In genomic region chr14:95833429-95833828, GRCh38 we compare ENCODE assay signal across 29 cellular contexts. TPM values are rescaled to one million over a fixed set of nuclear protein-coding genes. Genes with fewer than 3 reads are reported as not detected.
A peak's percentile ranks its signal among the peaks of the same experiment; 100 is the strongest.
DNase-seq lines count a peak whose midpoint lies in the region; ATAC-seq, FAIRE-seq and TF ChIP-seq lines count a peak whose summit lies in the region.
"Had no signal": no experiment of that assay in that cellular context is flagged by ENCODE, and none has a peak within 500 bp of the region (broad histone marks: within the 10 kb centered on the region; RNA-seq: fewer than 3 reads in every experiment).

No MANE protein-coding gene starts in this region.

- WGBS in A549 (ENCODE audit: missing lambda C conversion rate), result 22% methylated on average over 3 of the region's 3 CpGs

- H3K9me3 Mint-ChIP-seq in endothelial cell (ENCODE audit: unreplicated experiment), result no peaks in the 10 kb centered on the region
- H3K9me3 Mint-ChIP-seq: activated T-cell treated with anti-CD3 and anti-CD28 coated beads, Interleukin-2, amount 50 U/mL, for 24 hours; central memory CD8-positive, alpha-beta T cell; nephron had no signal

- H3K9me3 ChIP-seq in A549, result no peaks in the 10 kb centered on the region
- H3K9me3 ChIP-seq: lower lobe of right lung, mucosa of descending colon, transverse colon had no signal

- CTCF ChIA-PET in A549 (lab: Yijun Ruan, JAX), result no interaction called here

- no peaks in the 10 kb centered on the region for H3K36me3 Mint-ChIP-seq in endothelial cell (ENCODE audit: low read depth, unreplicated experiment)

- POLR2A ChIA-PET in A549 (lab: Yijun Ruan, JAX), result no interaction called here

- H3K27ac Mint-ChIP-seq in endothelial cell (ENCODE audit: unreplicated experiment), result no peak overlapping the region
- H3K27ac Mint-ChIP-seq: activated CD4-positive, alpha-beta T cell treated with anti-CD3 and anti-CD28 coated beads for 36 hours; activated T-cell treated with anti-CD3 and anti-CD28 coated beads, Interleukin-2, amount 50 U/mL, for 24 hours; nephron had no signal

- peak in 1 of 2 experiments; percentile 63; a peak in 3 of 6 replicates for ATAC-seq in A549
- ATAC-seq: activated CD4-positive, alpha-beta T cell treated with anti-CD3 and anti-CD28 coated beads for 36 hours; lower lobe of right lung; mucosa of descending colon had no signal

- no peak overlapping the region for H3K4me3 ChIP-seq in A549
- H3K4me3 ChIP-seq: lower lobe of right lung, mucosa of descending colon, SK-N-MC, spleen, transverse colon had no signal

- no peaks in the 10 kb centered on the region for H3K4me1 ChIP-seq in A549
- H3K4me1 ChIP-seq: lower lobe of right lung, spleen, transverse colon had no signal

- H3K27me3 Mint-ChIP-seq in endothelial cell (ENCODE audit: unreplicated experiment), result peaks cover 3% of the 10 kb centered on the region

- H3K4me3 Mint-ChIP-seq in endothelial cell (ENCODE audit: unreplicated experiment), result no peak overlapping the region
- H3K4me3 Mint-ChIP-seq: activated CD4-positive, alpha-beta T cell treated with anti-CD3 and anti-CD28 coated beads for 36 hours; activated T-cell treated with anti-CD3 and anti-CD28 coated beads, Interleukin-2, amount 50 U/mL, for 24 hours; central memory CD8-positive, alpha-beta T cell; nephron had no signal

- peak in 1 of 2 experiments; percentile 4 for DNase-seq in A549 (ENCODE audit: low read depth in 1 of 2, low spot score in 1 of 2)
- peak; percentile 10 for DNase-seq in H4 (ENCODE audit: low spot score)
- DNase-seq in RPMI7951 (ENCODE audit: low read depth), result peak; percentile 34
- peak in 35 of 42 donors; percentile 2 to 71 (median 35) for DNase-seq in head of caudate nucleus
- DNase-seq in NCI-H2081 treated with DMSO at 0.1 percent for 48 hours (lab: John Stamatoyannopoulos, UW), result no peak
- no peak for DNase-seq in HuH-7 (ENCODE audit: low spot score)
- no peak for DNase-seq in activated CD4-positive, alpha-beta T cell treated with anti-CD3 and anti-CD28 coated beads, Interleukin-2, amount 50 U/mL, for 4 hours
- no peak for DNase-seq in endothelial cell (ENCODE audit: low spot score)
- DNase-seq: ACHN; activated CD4-positive, alpha-beta T cell treated with anti-CD3 and anti-CD28 coated beads for 36 hours; activated gamma-delta T cell; activated T-cell treated with anti-CD3 and anti-CD28 coated beads, Interleukin-2, amount 50 U/mL, for 24 hours; dermis blood vessel endothelial cell; lower lobe of right lung; mucosa of descending colon; NCI-H1092; NCI-H187 treated with DMSO at 0.1 percent for 48 hours; NCI-H69; RPMI8226; spleen; transverse colon had no signal

- no peak for TF ChIP-seq EP300 in A549 (IDR thresholded peaks at IDR 0.05)

- H3K27ac ChIP-seq in A549, result no peak overlapping the region
- H3K27ac ChIP-seq: lower lobe of right lung, SK-N-MC, spleen, transverse colon had no signal

- intact Hi-C loops in head of caudate nucleus (cut with DNase I), result no loop called here

- no peak for TF ChIP-seq RAD21 in A549 (conservative IDR thresholded peaks at IDR 0.05 in 1 of 2, IDR thresholded peaks at IDR 0.05 in 1 of 2)

- no peaks in the 10 kb centered on the region for H3K4me1 Mint-ChIP-seq in endothelial cell (ENCODE audit: unreplicated experiment)
- H3K4me1 Mint-ChIP-seq: central memory CD8-positive, alpha-beta T cell; nephron had no signal

- H3K4me2 ChIP-seq in A549, result no peak overlapping the region

- TF ChIP-seq POLR2A in A549 (IDR thresholded peaks at IDR 0.05; ENCODE audit: low read length), result no peak

- TF ChIP-seq CTCF in A549 (IDR thresholded peaks at IDR 0.05) (no peak), endothelial cell (IDR thresholded peaks at IDR 0.05; ENCODE audit: unreplicated experiment) (no peak)

- FAIRE-seq in A549 (lab: Jason Lieb, UNC), result no peak
- FAIRE-seq: GM19239 had no signal

TF ChIP-seq in A549, 52 proteins besides CTCF, POLR2A, EP300 and RAD21:
- TF ChIP-seq, protein P1, sequence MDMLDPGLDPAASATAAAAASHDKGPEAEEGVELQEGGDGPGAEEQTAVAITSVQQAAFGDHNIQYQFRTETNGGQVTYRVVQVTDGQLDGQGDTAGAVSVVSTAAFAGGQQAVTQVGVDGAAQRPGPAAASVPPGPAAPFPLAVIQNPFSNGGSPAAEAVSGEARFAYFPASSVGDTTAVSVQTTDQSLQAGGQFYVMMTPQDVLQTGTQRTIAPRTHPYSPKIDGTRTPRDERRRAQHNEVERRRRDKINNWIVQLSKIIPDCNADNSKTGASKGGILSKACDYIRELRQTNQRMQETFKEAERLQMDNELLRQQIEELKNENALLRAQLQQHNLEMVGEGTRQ (IDR thresholded peaks at IDR 0.05), result peak; percentile 38; the same call in 1 of the 2 replicates
- TF ChIP-seq RFX5 (IDR thresholded peaks at IDR 0.05) (peak; percentile 83), EHMT2 (IDR thresholded peaks at IDR 0.05; ENCODE audit: low read depth) (no peak), ZNF302 (CRISPR knock-in tag; IDR thresholded peaks at IDR 0.05) (no peak), CEBPB (IDR thresholded peaks at IDR 0.05) (no peak)

RNA-seq across cellular contexts. Expression of gene TUNAR, which starts 43.2 kb away (rescaled TPM):
- polyA plus RNA-seq in A549 (2011; rRNA removed) (not detected in 2 replicates), A549 (2017; fragmentation: RNase III; extraction: RNeasy Plus Mini Kit Qiagen cat#74134 plus additional on column Dnase treatment) (not detected in 3 replicates)
- polyA plus RNA-seq in A549 (2012; cell fraction: cytosol; rRNA removed), result not detected in 2 replicates
- not detected in 2 replicates for polyA plus RNA-seq in A549 (2012; cell fraction: nucleus; rRNA removed)
- polyA minus RNA-seq in A549 (2011; rRNA and poly(A)+ RNA removed), result not detected in 2 replicates
- not detected in 2 replicates for total RNA-seq in H4 (2014; rRNA removed; shearing (Covaris generic))
- not detected in 2 replicates for total RNA-seq in RPMI7951 (2014; rRNA removed; shearing (Covaris generic))
- total RNA-seq in endothelial cell (ENCODE audit: unreplicated experiment), result 2.0 TPM
- total RNA-seq: activated CD4-positive, alpha-beta T cell treated with anti-CD3 and anti-CD28 coated beads for 36 hours; dermis blood vessel endothelial cell; fibroblast of lung; glomerular endothelial cell; lower lobe of right lung; mucosa of descending colon; T-helper 2 cell treated with Interferon-gamma antibody and Interleukin-4, amounts not matched to agents 100 ng/mL and 5 ng/mL, for 36 hours; transverse colon had no signal
- polyA plus RNA-seq: BJ, fibroblast of lung had no signal

Comparison
In these comparisons a context has a peak if more than half of its experiments do, and no peak if none do; other contexts are left out.
1. DNase-seq: peak in H4 (single experiment), RPMI7951 (single experiment) and head of caudate nucleus (35 of 42); none in NCI-H2081 treated with DMSO at 0.1 percent for 48 hours (single experiment), HuH-7 (single experiment), activated CD4-positive, alpha-beta T cell treated with anti-CD3 and anti-CD28 coated beads, Interleukin-2, amount 50 U/mL, for 4 hours (0 of 2) and endothelial cell (single experiment).